8 cellular contexts compared by ENCODE assay signal in the genomic region with DNA sequence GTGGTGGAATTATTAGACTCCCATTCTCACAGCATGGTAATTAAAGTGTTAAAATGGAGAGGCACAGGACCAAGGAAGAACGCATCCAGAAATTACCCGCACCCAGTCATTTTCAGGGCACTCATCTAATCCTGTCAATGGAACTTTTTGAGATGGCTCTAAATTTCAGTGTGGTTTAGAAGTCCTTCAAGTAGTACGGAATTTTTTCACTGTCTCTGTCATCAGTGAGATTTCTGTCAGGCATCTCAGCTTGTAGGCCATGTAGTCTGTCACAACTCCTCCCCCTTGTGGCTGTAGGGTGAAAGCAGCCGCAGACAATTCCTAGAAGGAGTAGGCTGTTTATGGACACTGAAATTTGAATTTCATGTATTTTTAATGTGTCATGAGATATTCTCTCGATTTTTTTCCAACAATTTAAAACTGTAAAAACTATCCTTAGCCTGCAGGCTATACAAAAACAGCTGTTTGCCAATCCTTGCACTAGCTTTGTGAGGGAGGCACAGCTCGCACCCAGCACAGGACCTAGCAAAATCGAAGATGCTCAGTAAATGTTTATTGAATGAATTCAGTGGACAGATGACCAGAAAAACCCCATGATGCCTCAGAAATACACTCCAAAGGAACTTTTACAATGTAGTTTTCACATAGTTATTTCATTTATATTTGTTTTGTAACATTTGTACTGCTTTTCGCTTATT. TPM values are rescaled to one million over a fixed set of nuclear protein-coding genes. Genes with fewer than 3 reads are reported as not detected.
DNase-seq lines count a peak whose midpoint lies in the region; ATAC-seq and TF ChIP-seq lines count a peak whose summit lies in the region.

No MANE protein-coding gene starts in this region.

- H3K27me3 Mint-ChIP-seq in CD4-positive, CD25-positive, alpha-beta regulatory T cell, result no peaks in the 10 kb centered on the region
- no peaks in the 10 kb centered on the region for H3K27me3 Mint-ChIP-seq in activated naive CD8-positive, alpha-beta T cell treated with anti-CD3 and anti-CD28 coated beads for 36 hours
- H3K27me3 Mint-ChIP-seq in progenitor cell of endocrine pancreas, result no peaks in the 10 kb centered on the region

- H3K27ac ChIP-seq in CD4-positive, CD25-positive, alpha-beta regulatory T cell (ENCODE audit: insufficient read depth, low read length, poor library complexity, severe bottlenecking), result no peak overlapping the region
- no peak overlapping the region for H3K27ac ChIP-seq in MM.1S (ENCODE audit: low read length)

- H3K4me3 ChIP-seq in CD4-positive, CD25-positive, alpha-beta regulatory T cell (ENCODE audit: low read depth, low read length), result no peak overlapping the region
- H3K4me3 ChIP-seq in MM.1S (ENCODE audit: low read length), result no peak overlapping the region

- H3K27ac Mint-ChIP-seq in CD4-positive, CD25-positive, alpha-beta regulatory T cell, result peak overlapping the region in 2 of 3 donors; percentile 32 to 79
- no peak overlapping the region for H3K27ac Mint-ChIP-seq in activated naive CD8-positive, alpha-beta T cell treated with anti-CD3 and anti-CD28 coated beads for 36 hours
- peak overlapping the region; percentile 20 for H3K27ac Mint-ChIP-seq in progenitor cell of endocrine pancreas

- H3K36me3 Mint-ChIP-seq in CD4-positive, CD25-positive, alpha-beta regulatory T cell, result no peaks in the 10 kb centered on the region
- H3K36me3 Mint-ChIP-seq in activated naive CD8-positive, alpha-beta T cell treated with anti-CD3 and anti-CD28 coated beads for 36 hours, result peaks cover 6% of the 10 kb centered on the region
- H3K36me3 Mint-ChIP-seq in progenitor cell of endocrine pancreas (ENCODE audit: insufficient read depth), result peaks cover 2% of the 10 kb centered on the region

- intact Hi-C loops in Right ventricle myocardium superior (cut with DNase I), result loop anchor here (2.0 kb wide), 1 partner anchor 256 kb away; no protein-coding TSS in a partner anchor

- peak; percentile 49 to 68 (median 67) for DNase-seq in CD4-positive, CD25-positive, alpha-beta regulatory T cell
- peak; percentile 79 for DNase-seq in MM.1S
- peak; percentile 60 for DNase-seq in SK-N-DZ (ENCODE audit: low spot score)
- peak; percentile 33 for DNase-seq in activated naive CD8-positive, alpha-beta T cell treated with anti-CD3 and anti-CD28 coated beads for 36 hours
- peak; percentile 47 for DNase-seq in Right ventricle myocardium superior
- DNase-seq in progenitor cell of endocrine pancreas (ENCODE audit: low spot score, unreplicated experiment), result no peak

- H3K27me3 ChIP-seq in CD4-positive, CD25-positive, alpha-beta regulatory T cell (ENCODE audit: control insufficient read depth, insufficient read depth, low read length), result no peaks in the 10 kb centered on the region
- H3K27me3 ChIP-seq in MM.1S (replicated peaks; ENCODE audit: insufficient read depth, low read length), result no peaks in the 10 kb centered on the region

- no peak overlapping the region for H3K4me3 Mint-ChIP-seq in CD4-positive, CD25-positive, alpha-beta regulatory T cell
- H3K4me3 Mint-ChIP-seq in activated naive CD8-positive, alpha-beta T cell treated with anti-CD3 and anti-CD28 coated beads for 36 hours, result no peak overlapping the region
- H3K4me3 Mint-ChIP-seq in progenitor cell of endocrine pancreas (ENCODE audit: low read depth), result no peak overlapping the region

- H3K9me2 ChIP-seq in MM.1S (replicated peaks; ENCODE audit: insufficient read depth, low read length), result no peaks in the 10 kb centered on the region

- no peak overlapping the region for H3K4me2 ChIP-seq in MM.1S (ENCODE audit: low read depth, low read length)

- H3K4me1 Mint-ChIP-seq in CD4-positive, CD25-positive, alpha-beta regulatory T cell, result peaks cover 0 to 7% (median 2%) of the 10 kb centered on the region in 4 donors
- H3K4me1 Mint-ChIP-seq in activated naive CD8-positive, alpha-beta T cell treated with anti-CD3 and anti-CD28 coated beads for 36 hours, result peaks cover 7% of the 10 kb centered on the region
- no peaks in the 10 kb centered on the region for H3K4me1 Mint-ChIP-seq in progenitor cell of endocrine pancreas (ENCODE audit: low read depth)

- ATAC-seq in CD4-positive, CD25-positive, alpha-beta regulatory T cell (ENCODE audit: low read depth in 2 of 2), result peak; percentile 77 to 83
- peak; percentile 76 for ATAC-seq in GM19395 (IDR thresholded peaks at IDR 0.05; ENCODE audit: unreplicated experiment)
- ATAC-seq in Right ventricle myocardium superior (ENCODE audit: poor library complexity), result peak; percentile 88
- no peak for ATAC-seq in GM19397 (IDR thresholded peaks at IDR 0.05; ENCODE audit: unreplicated experiment)

- H3F3A ChIP-seq in MM.1S (ENCODE audit: insufficient read depth, low read length), result no peaks in the 10 kb centered on the region; the same call in 1 of the 2 replicates

- TF ChIP-seq CTCF in MM.1S (IDR thresholded peaks at IDR 0.05; ENCODE audit: low read length) (peak; percentile 94), progenitor cell of endocrine pancreas (IDR thresholded peaks at IDR 0.05; ENCODE audit: unreplicated experiment) (peak; percentile 85)

- no peaks in the 10 kb centered on the region for H3K9me3 ChIP-seq in CD4-positive, CD25-positive, alpha-beta regulatory T cell (ENCODE audit: control insufficient read depth in 2 of 2, low read length in 2 of 2)
- no peaks in the 10 kb centered on the region for H3K9me3 ChIP-seq in MM.1S (replicated peaks; ENCODE audit: insufficient read depth, low read length)

- no peaks in the 10 kb centered on the region for H3K9me3 Mint-ChIP-seq in CD4-positive, CD25-positive, alpha-beta regulatory T cell
- H3K9me3 Mint-ChIP-seq in activated naive CD8-positive, alpha-beta T cell treated with anti-CD3 and anti-CD28 coated beads for 36 hours, result no peaks in the 10 kb centered on the region
- no peaks in the 10 kb centered on the region for H3K9me3 Mint-ChIP-seq in progenitor cell of endocrine pancreas (ENCODE audit: low read depth)

- H3K36me3 ChIP-seq in CD4-positive, CD25-positive, alpha-beta regulatory T cell (ENCODE audit: control insufficient read depth, insufficient read depth, low read length), result peaks cover 12% of the 10 kb centered on the region
- H3K36me3 ChIP-seq in MM.1S (replicated peaks; ENCODE audit: insufficient read depth, low read length), result no peaks in the 10 kb centered on the region; the same call in 1 of the 2 replicates

- H3K4me1 ChIP-seq in CD4-positive, CD25-positive, alpha-beta regulatory T cell (ENCODE audit: control insufficient read depth, insufficient read depth, low read length, poor library complexity, severe bottlenecking), result peaks cover 3% of the 10 kb centered on the region
- no peaks in the 10 kb centered on the region for H3K4me1 ChIP-seq in MM.1S (ENCODE audit: low read length)

- H2AFZ ChIP-seq in MM.1S (ENCODE audit: low read length), result no peak overlapping the region

- no peaks in the 10 kb centered on the region for H3K79me2 ChIP-seq in MM.1S (ENCODE audit: low read length)

- no peaks in the 10 kb centered on the region for H4K20me1 ChIP-seq in MM.1S (ENCODE audit: insufficient read depth, low read length)

- H3K9ac ChIP-seq in MM.1S (ENCODE audit: low read length), result no peak overlapping the region

RNA-seq across cellular contexts. Expression of gene NUP133, which starts 6.6 kb away (rescaled TPM):
- 33.1 TPM for total RNA-seq in CD4-positive, CD25-positive, alpha-beta regulatory T cell
- 10 to 100 TPM; 12.2 to 20.9 (median 15.5) TPM for polyA plus RNA-seq in CD4-positive, CD25-positive, alpha-beta regulatory T cell
- 46.8 and 52.2 TPM in 2 replicates for polyA plus RNA-seq in SK-N-DZ (2014; cell fraction: cytosol; rRNA removed)
- polyA plus RNA-seq in SK-N-DZ (2014; cell fraction: nucleus; rRNA removed), result 61.4 and 70.6 TPM in 2 replicates
- 10 to 100 TPM; 62.7 to 64.8 TPM for total RNA-seq in activated naive CD8-positive, alpha-beta T cell treated with anti-CD3 and anti-CD28 coated beads for 36 hours
- total RNA-seq in Right ventricle myocardium superior (29.5 TPM), progenitor cell of endocrine pancreas (53.5 and 54.6 TPM in 2 replicates)

RNA-seq across cellular contexts. Expression of gene ABCB10, which starts 43.8 kb away (rescaled TPM):
- total RNA-seq in CD4-positive, CD25-positive, alpha-beta regulatory T cell, result 17.1 TPM
- polyA plus RNA-seq in CD4-positive, CD25-positive, alpha-beta regulatory T cell, result 10 to 100 TPM; 10.5 to 20.0 (median 16.2) TPM
- polyA plus RNA-seq in SK-N-DZ (2014; cell fraction: cytosol; rRNA removed), result 20.5 and 23.3 TPM in 2 replicates
- 24.1 and 34.0 TPM in 2 replicates for polyA plus RNA-seq in SK-N-DZ (2014; cell fraction: nucleus; rRNA removed)
- total RNA-seq in activated naive CD8-positive, alpha-beta T cell treated with anti-CD3 and anti-CD28 coated beads for 36 hours, result 10 to 100 TPM; 36.8 to 37.8 TPM
- total RNA-seq in Right ventricle myocardium superior (11.3 TPM), progenitor cell of endocrine pancreas (21.4 and 27.9 TPM in 2 replicates)
